ENCODE assay signal across 15 cellular contexts in the genomic region with DNA sequence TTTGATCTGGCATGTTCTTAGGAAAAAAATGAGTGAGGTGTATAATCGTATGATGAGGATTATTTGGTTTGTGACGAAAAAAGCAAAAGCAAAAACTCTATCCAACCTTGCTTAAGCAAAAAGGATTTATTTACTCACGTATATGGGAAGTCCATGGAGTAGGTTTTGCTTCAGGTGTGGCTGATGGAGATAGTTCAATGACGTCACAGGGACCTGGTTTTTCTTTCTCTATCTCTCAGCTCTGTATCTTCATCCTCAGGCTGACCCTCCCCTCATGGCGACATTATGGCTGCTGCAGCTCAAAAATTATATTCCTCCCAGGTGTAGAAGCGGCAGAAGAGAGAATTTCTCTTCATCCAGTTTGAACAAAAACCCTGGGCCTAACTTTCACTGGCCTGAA. TPM values are rescaled to one million over a fixed set of nuclear protein-coding genes. Genes with fewer than 3 reads are reported as not detected.
DNase-seq lines count a peak whose midpoint lies in the region; ATAC-seq and TF ChIP-seq lines count a peak whose summit lies in the region.
"Had no signal": no experiment of that assay in that cellular context is flagged by ENCODE, and none has a peak within 500 bp of the region (broad histone marks: within the 10 kb centered on the region; RNA-seq: fewer than 3 reads in every experiment).

No MANE protein-coding gene starts in this region.

- no peak for TF ChIP-seq CTCF in HCT116 (IDR thresholded peaks at IDR 0.05 in 2 of 3, conservative IDR thresholded peaks at IDR 0.05 in 1 of 3; ENCODE audit: borderline replicate concordance in 1 of 3, insufficient read depth in 1 of 3, low read depth in 2 of 3, low read length in 2 of 3)
- TF ChIP-seq CTCF in endodermal cell (conservative IDR thresholded peaks at IDR 0.05) = no peak

- H3K9ac ChIP-seq in HCT116 (ENCODE audit: low read length) (no peak overlapping the region), endodermal cell (ENCODE audit: extremely low read depth, low read length, poor library complexity, severe bottlenecking) (no peak overlapping the region)
- H3K9ac ChIP-seq: BLaER1 treated with 17β-estradiol and CSF1 and Interleukin-3, amounts not matched to agents 10 nM and 100 nM had no signal

- H3K4me3 ChIP-seq in HCT116 (replicated peaks in 1 of 2; ENCODE audit: low read depth in 1 of 2, low read length in 2 of 2) (no peak overlapping the region), endodermal cell (ENCODE audit: low read length) (no peak overlapping the region)
- H3K4me3 ChIP-seq: BLaER1 treated with 17β-estradiol and CSF1 and Interleukin-3, amounts not matched to agents 10 nM and 100 nM had no signal

- H4K20me1 ChIP-seq in HCT116 (ENCODE audit: insufficient read depth) = no peaks in the 10 kb centered on the region
- H4K20me1 ChIP-seq: BLaER1 treated with 17β-estradiol and CSF1 and Interleukin-3, amounts not matched to agents 10 nM and 100 nM had no signal

- WGBS in endodermal cell (ENCODE audit: insufficient coverage in 1 of 2, insufficient read length in 1 of 2), 2 experiments = 92 to 100% methylated on average over 2 to 6 of the region's 6 CpGs

- ATAC-seq in activated CD8-positive, alpha-beta memory T cell treated with anti-CD3 and anti-CD28 coated beads, Interleukin-2, amount 10 ng/mL, durations not matched to agents 7 days and 5 days = no peak
- no peak for ATAC-seq in HCT116
- no peak for ATAC-seq in GM21367 (IDR thresholded peaks at IDR 0.05; ENCODE audit: unreplicated experiment)
- ATAC-seq: CD8-positive, alpha-beta T cell had no signal

- no peak overlapping the region for H3K27ac Mint-ChIP-seq in activated CD8-positive, alpha-beta memory T cell treated with anti-CD3 and anti-CD28 coated beads, Interleukin-2, amount 10 ng/mL, durations not matched to agents 7 days and 5 days
- no peak overlapping the region for H3K27ac Mint-ChIP-seq in endodermal cell
- H3K27ac Mint-ChIP-seq: B cell; CD8-positive, alpha-beta T cell had no signal

- peaks cover 10% of the 10 kb centered on the region for H3K9me3 Mint-ChIP-seq in activated CD8-positive, alpha-beta memory T cell treated with anti-CD3 and anti-CD28 coated beads, Interleukin-2, amount 10 ng/mL, durations not matched to agents 7 days and 5 days (ENCODE audit: low read depth)
- H3K9me3 Mint-ChIP-seq in endodermal cell = peaks cover 3% of the 10 kb centered on the region

- H3K36me3 ChIP-seq in HCT116 (ENCODE audit: control insufficient read depth in 1 of 2, insufficient read depth in 2 of 2, low read length in 2 of 2) = no peaks in the 10 kb centered on the region
- H3K36me3 ChIP-seq in endodermal cell (ENCODE audit: control insufficient read depth, insufficient read depth, low read length) = no peaks in the 10 kb centered on the region

- H3K27me3 Mint-ChIP-seq in activated CD8-positive, alpha-beta memory T cell treated with anti-CD3 and anti-CD28 coated beads, Interleukin-2, amount 10 ng/mL, durations not matched to agents 7 days and 5 days = no peaks in the 10 kb centered on the region
- no peaks in the 10 kb centered on the region for H3K27me3 Mint-ChIP-seq in endodermal cell (ENCODE audit: insufficient read depth)
- H3K27me3 Mint-ChIP-seq: B cell had no signal

- peak; percentile 2 for DNase-seq in activated CD8-positive, alpha-beta memory T cell treated with anti-CD3 and anti-CD28 coated beads, Interleukin-2, amount 10 ng/mL, durations not matched to agents 7 days and 5 days
- no peak for DNase-seq in activated CD8-positive, alpha-beta memory T cell treated with anti-CD3 and anti-CD28 coated beads, Interleukin-2, amount 50 U/mL, for 48 hours
- DNase-seq in HCT116 (ENCODE audit: low read depth, low spot score) = no peak
- peak; percentile 13 for DNase-seq in endodermal cell
- DNase-seq in DMS153 (lab: John Stamatoyannopoulos, UW) = no peak
- DNase-seq: Calu3; CD8-positive, alpha-beta T cell; DMS53; DND-41; EL; GOT3; H7 had no signal

- H2AFZ ChIP-seq in HCT116 (ENCODE audit: low read depth, low read length, poor library complexity, severe bottlenecking) = peak overlapping the region; percentile 2

- H3K9me2 ChIP-seq in HCT116 (ENCODE audit: insufficient read depth) = no peaks in the 10 kb centered on the region

- intact Hi-C loops in HCT116 (cut with micrococcal nuclease) = no loop called here

- no TSS peak for BruUV-seq in HCT116 (replicated peaks; lab: Mats Ljungman, UMichigan)

- RAD21 ChIA-PET in HCT116 (lab: Charles Lee; ENCODE audit: low non-redundant PET in 1 of 2, low total read pairs in 2 of 2, uncharacterized antibody in 2 of 2, unreplicated experiment in 2 of 2) = no interaction called here

- no peak overlapping the region for H3K4me3 Mint-ChIP-seq in activated CD8-positive, alpha-beta memory T cell treated with anti-CD3 and anti-CD28 coated beads, Interleukin-2, amount 10 ng/mL, durations not matched to agents 7 days and 5 days
- no peak overlapping the region for H3K4me3 Mint-ChIP-seq in endodermal cell
- H3K4me3 Mint-ChIP-seq: B cell; CD8-positive, alpha-beta T cell had no signal

- H3K4me1 Mint-ChIP-seq in activated CD8-positive, alpha-beta memory T cell treated with anti-CD3 and anti-CD28 coated beads, Interleukin-2, amount 10 ng/mL, durations not matched to agents 7 days and 5 days = peaks cover 24% of the 10 kb centered on the region
- H3K4me1 Mint-ChIP-seq in endodermal cell = no peaks in the 10 kb centered on the region

- CTCF ChIA-PET in activated CD8-positive, alpha-beta memory T cell treated with anti-CD3 and anti-CD28 coated beads, Interleukin-2, amount 10 ng/mL, durations not matched to agents 7 days and 5 days (lab: Charles Lee) = interaction anchor here (1.3 kb wide), 1 partner anchor 11 kb away, joined by 4 read pairs; no protein-coding TSS in a partner anchor
- CTCF ChIA-PET in HCT116 (lab: Charles Lee) = interaction anchor here (2.3 kb wide), 1 partner anchor 12 kb away, joined by 8 read pairs; no protein-coding TSS in a partner anchor

- no peak for TF ChIP-seq POLR2A in HCT116 (IDR thresholded peaks at IDR 0.05; ENCODE audit: borderline replicate concordance, extremely low read depth, insufficient read depth, insufficient read length)

- H3K27ac ChIP-seq in HCT116 (ENCODE audit: low read depth, low read length) (no peak overlapping the region), endodermal cell (ENCODE audit: low read depth, low read length) (no peak overlapping the region)
- H3K27ac ChIP-seq: BLaER1 treated with 17β-estradiol and CSF1 and Interleukin-3, amounts not matched to agents 10 nM and 100 nM had no signal

- H3K9me3 ChIP-seq in HCT116 (ENCODE audit: control insufficient read depth in 1 of 2, insufficient read depth in 1 of 2, low read depth in 1 of 2, low read length in 2 of 2) = no peaks in the 10 kb centered on the region; a peak in 1 of 4 replicates
- no peaks in the 10 kb centered on the region for H3K9me3 ChIP-seq in endodermal cell (ENCODE audit: control insufficient read depth, low read length)

- H3K4me1 ChIP-seq in HCT116 (ENCODE audit: control insufficient read depth in 1 of 2, insufficient read depth in 2 of 2, low read length in 2 of 2) = peaks cover 10 to 11% of the 10 kb centered on the region in 2 experiments
- H3K4me1 ChIP-seq in endodermal cell (ENCODE audit: control insufficient read depth, insufficient read depth, low read length) = no peaks in the 10 kb centered on the region

- POLR2A ChIA-PET in HCT116 (lab: Charles Lee) = no interaction called here

- no peaks in the 10 kb centered on the region for H3K27me3 ChIP-seq in HCT116 (ENCODE audit: insufficient read depth, low read length)
- H3K27me3 ChIP-seq in endodermal cell (ENCODE audit: control insufficient read depth, insufficient read depth, low read length, poor library complexity, severe bottlenecking) = no peaks in the 10 kb centered on the region
- H3K27me3 ChIP-seq: BLaER1 treated with 17β-estradiol and CSF1 and Interleukin-3, amounts not matched to agents 10 nM and 100 nM had no signal

- H3K79me2 ChIP-seq in HCT116 (ENCODE audit: insufficient read depth, low read length) = no peaks in the 10 kb centered on the region

- H3K36me3 Mint-ChIP-seq in activated CD8-positive, alpha-beta memory T cell treated with anti-CD3 and anti-CD28 coated beads, Interleukin-2, amount 10 ng/mL, durations not matched to agents 7 days and 5 days = peaks cover 13% of the 10 kb centered on the region
- H3K36me3 Mint-ChIP-seq in endodermal cell (ENCODE audit: low read depth) = peaks cover 10% of the 10 kb centered on the region
- H3K36me3 Mint-ChIP-seq: CD8-positive, alpha-beta T cell had no signal

- TF ChIP-seq RAD21 in HCT116 (IDR thresholded peaks at IDR 0.05; ENCODE audit: low read depth) = no peak

- no peak overlapping the region for H3K4me2 ChIP-seq in HCT116 (ENCODE audit: low read length)
- H3K4me2 ChIP-seq: BLaER1 treated with 17β-estradiol and CSF1 and Interleukin-3, amounts not matched to agents 10 nM and 100 nM had no signal

TF ChIP-seq in HCT116, 20 proteins besides CTCF, POLR2A, EP300 and RAD21 (continues in another document):
- no peak for TF ChIP-seq CEBPB (IDR thresholded peaks at IDR 0.05; ENCODE audit: low read depth)
- no peak for TF ChIP-seq EGR1 (IDR thresholded peaks at IDR 0.05; ENCODE audit: low read depth)
- TF ChIP-seq, protein P1, sequence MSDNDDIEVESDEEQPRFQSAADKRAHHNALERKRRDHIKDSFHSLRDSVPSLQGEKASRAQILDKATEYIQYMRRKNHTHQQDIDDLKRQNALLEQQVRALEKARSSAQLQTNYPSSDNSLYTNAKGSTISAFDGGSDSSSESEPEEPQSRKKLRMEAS (IDR thresholded peaks at IDR 0.05) = no peak
- TF ChIP-seq JUND (IDR thresholded peaks at IDR 0.05) = no peak
- no peak for TF ChIP-seq SIN3A (IDR thresholded peaks at IDR 0.05; ENCODE audit: low read depth)
- no peak for TF ChIP-seq SRF (IDR thresholded peaks at IDR 0.05; ENCODE audit: low read depth)
- no peak for TF ChIP-seq FOSL1 (IDR thresholded peaks at IDR 0.05; ENCODE audit: low read depth)

RNA-seq across cellular contexts. Expression of gene TMSB10, which starts 8.9 kb away (rescaled TPM):
- 1,000 to 10,000 TPM; 3,578 to 3,807 TPM for total RNA-seq in activated CD8-positive, alpha-beta memory T cell treated with anti-CD3 and anti-CD28 coated beads, Interleukin-2, amount 10 ng/mL, durations not matched to agents 7 days and 5 days
- total RNA-seq in HCT116 (2021; ENCODE audit: unreplicated experiment) (2,677 TPM), endodermal cell (1,000 to 10,000 TPM; 2,719 to 2,976 TPM)
- 4,398 and 5,903 TPM in 2 replicates for polyA plus RNA-seq in HCT116 (2012)
- 2,581 TPM for polyA plus RNA-seq in endodermal cell (2013, experiment 1 of 2)
- polyA plus RNA-seq in endodermal cell (2013, experiment 2 of 2) = 2,852 TPM

RNA-seq across cellular contexts. Expression of gene TRABD2A, which starts 33.5 kb away (rescaled TPM):
- total RNA-seq in activated CD8-positive, alpha-beta memory T cell treated with anti-CD3 and anti-CD28 coated beads, Interleukin-2, amount 10 ng/mL, durations not matched to agents 7 days and 5 days = 10 to 100 TPM; 30.2 to 32.4 TPM
- total RNA-seq in HCT116 (2021; ENCODE audit: unreplicated experiment) (4.6 TPM), endodermal cell (1 to 10 TPM; 4.8 to 7.7 TPM)
- polyA plus RNA-seq in HCT116 (2012) = 3.1 and 4.9 TPM in 2 replicates
- 2.1 TPM for polyA plus RNA-seq in endodermal cell (2013, experiment 1 of 2)
- polyA plus RNA-seq in endodermal cell (2013, experiment 2 of 2) = 2.0 TPM

RNA-seq across cellular contexts. Expression of gene KCMF1, which starts 56.6 kb away (rescaled TPM):
- total RNA-seq in activated CD8-positive, alpha-beta memory T cell treated with anti-CD3 and anti-CD28 coated beads, Interleukin-2, amount 10 ng/mL, durations not matched to agents 7 days and 5 days = 10 to 100 TPM; 78.2 to 89.0 TPM
- 119 TPM for total RNA-seq in HCT116 (2021; ENCODE audit: unreplicated experiment)
- 127 and 128 TPM in 2 replicates for polyA plus RNA-seq in HCT116 (2012)
- 10 to 100 TPM; 71.8 to 86.8 TPM for total RNA-seq in endodermal cell
- polyA plus RNA-seq in endodermal cell (2013, experiment 1 of 2) = 77.4 TPM
- 68.3 TPM for polyA plus RNA-seq in endodermal cell (2013, experiment 2 of 2)

Comparison
In these comparisons a context has a peak if more than half of its experiments do, and no peak if none do; other contexts are left out.
1. DNase-seq: peak in activated CD8-positive, alpha-beta memory T cell treated with anti-CD3 and anti-CD28 coated beads, Interleukin-2, amount 10 ng/mL, durations not matched to agents 7 days and 5 days (single experiment) and endodermal cell (single experiment); none in activated CD8-positive, alpha-beta memory T cell treated with anti-CD3 and anti-CD28 coated beads, Interleukin-2, amount 50 U/mL, for 48 hours (single experiment), HCT116 (single experiment) and DMS153 (single experiment).